ENCODE assay signal across 22 cellular contexts in the genomic region with DNA sequence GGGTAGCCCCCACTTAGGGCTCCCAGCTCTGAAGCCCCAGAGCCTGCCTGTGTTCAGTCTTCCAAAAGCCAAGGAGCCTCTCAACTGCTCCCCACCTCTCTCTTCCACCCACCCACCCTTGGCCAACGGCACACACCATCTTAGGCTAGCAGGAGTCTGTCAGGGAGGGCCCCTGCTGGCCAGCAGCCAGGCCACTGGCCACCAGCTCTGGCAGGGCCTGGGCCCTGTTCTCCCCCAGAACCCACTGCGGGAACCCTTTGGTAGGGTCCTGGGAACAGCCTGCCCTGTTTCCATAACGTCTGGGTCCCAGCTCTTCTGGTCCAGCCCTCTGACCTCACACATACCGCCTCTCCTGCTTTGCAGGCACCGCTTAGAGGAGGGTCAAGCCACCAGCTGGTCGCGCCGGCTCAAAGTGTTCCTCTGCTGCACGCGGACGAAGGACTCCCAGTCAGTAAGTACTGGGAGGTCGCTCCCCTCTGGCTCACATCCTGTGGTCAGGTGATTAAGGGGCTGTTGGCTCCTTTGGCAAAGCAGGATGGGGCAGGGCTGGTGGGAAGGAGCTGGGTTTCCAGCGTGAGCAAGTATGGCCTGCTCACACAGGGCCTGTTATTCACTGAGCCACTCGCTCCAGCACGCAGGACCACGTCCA. TPM values are rescaled to one million over a fixed set of nuclear protein-coding genes. Genes with fewer than 3 reads are reported as not detected.
DNase-seq lines count a peak whose midpoint lies in the region; ATAC-seq and TF ChIP-seq lines count a peak whose summit lies in the region.
"Had no signal": no experiment of that assay in that cellular context is flagged by ENCODE, and none has a peak within 500 bp of the region (broad histone marks: within the 10 kb centered on the region; RNA-seq: fewer than 3 reads in every experiment).

No MANE protein-coding gene starts in this region.

- H3K9me3 Mint-ChIP-seq in MCF 10A (ENCODE audit: unreplicated experiment) (no peaks in the 10 kb centered on the region), brain (no peaks in the 10 kb centered on the region), Caco-2 (ENCODE audit: unreplicated experiment) (no peaks in the 10 kb centered on the region)
- H3K9me3 Mint-ChIP-seq: activated CD4-positive, alpha-beta T cell treated with anti-CD3 and anti-CD28 coated beads, Interleukin-2, amount 10 ng/mL, durations not matched to agents 7 days and 5 days; activated naive CD4-positive, alpha-beta T cell treated with anti-CD3 and anti-CD28 coated beads, Interleukin-2, amount 50 U/mL, for 24 hours had no signal

- H3K36me3 ChIP-seq in mammary epithelial cell (ENCODE audit: insufficient read depth, low read length) (no peaks in the 10 kb centered on the region), upper lobe of left lung (peaks cover 0 to 10% (median 0%) of the 10 kb centered on the region in 4 donors), Caco-2 (ENCODE audit: control insufficient read depth, insufficient read depth, low read length) (peaks cover 1% of the 10 kb centered on the region)
- H3K36me3 ChIP-seq: BLaER1 had no signal

- H3K27ac ChIP-seq in mammary epithelial cell (ENCODE audit: insufficient read depth, low read depth, low read length) = no peak overlapping the region
- peak overlapping the region in 3 of 4 donors; percentile 43 to 57 (median 57) for H3K27ac ChIP-seq in upper lobe of left lung
- H3K27ac ChIP-seq: BLaER1, HL-60, PC-9, SK-N-MC, spleen had no signal

- intact Hi-C loops in mammary epithelial cell (cut with micrococcal nuclease) = no loop called here
- intact Hi-C loops in MCF 10A (cut with micrococcal nuclease) = no loop called here
- intact Hi-C loops in Caco-2 (cut with micrococcal nuclease; ENCODE audit: unreplicated experiment) = no loop called here

- H3K27me3 ChIP-seq in mammary epithelial cell (ENCODE audit: insufficient read depth, low read length) = no peaks in the 10 kb centered on the region
- H3K27me3 ChIP-seq in upper lobe of left lung = no peaks in the 10 kb centered on the region
- no peaks in the 10 kb centered on the region for H3K27me3 ChIP-seq in Caco-2 (replicated peaks; ENCODE audit: control insufficient read depth, insufficient read depth, low read length)
- H3K27me3 ChIP-seq: BLaER1, spleen had no signal

- in situ Hi-C loops in mammary epithelial cell (cut with MboI; ENCODE audit: low sequenced_read_pairs in 2 of 2) = loop anchor here in 1 of 2 donors (25.0 kb wide), 1 partner anchor 263 kb away; no protein-coding TSS in a partner anchor

- TF ChIP-seq POLR2A in upper lobe of left lung (IDR thresholded peaks at IDR 0.05) = no peak

- dilution Hi-C loops in mammary epithelial cell (cut with HindIII; ENCODE audit: low sequenced_read_pairs) = no loop called here

- H3K36me3 Mint-ChIP-seq in MCF 10A (ENCODE audit: insufficient read depth, unreplicated experiment) (no peaks in the 10 kb centered on the region), brain (peaks cover 6% of the 10 kb centered on the region), Caco-2 (ENCODE audit: insufficient read depth, unreplicated experiment) (peaks cover 9% of the 10 kb centered on the region)
- H3K36me3 Mint-ChIP-seq: activated naive CD4-positive, alpha-beta T cell treated with anti-CD3 and anti-CD28 coated beads, Interleukin-2, amount 50 U/mL, for 24 hours had no signal

- BruUV-seq in mammary epithelial cell (replicated peaks; lab: Mats Ljungman, UMichigan) (no TSS peak), MCF 10A (replicated peaks; lab: Mats Ljungman, UMichigan) (no TSS peak), Caco-2 (replicated peaks; lab: Mats Ljungman, UMichigan) (no TSS peak)

- H3K27ac Mint-ChIP-seq in MCF 10A (ENCODE audit: low read depth, unreplicated experiment) (no peak overlapping the region), brain (peak overlapping the region; percentile 18 to 84 (median 59)), Caco-2 (ENCODE audit: unreplicated experiment) (no peak overlapping the region)
- H3K27ac Mint-ChIP-seq: activated CD4-positive, alpha-beta T cell treated with anti-CD3 and anti-CD28 coated beads, Interleukin-2, amount 10 ng/mL, durations not matched to agents 7 days and 5 days; activated naive CD4-positive, alpha-beta T cell treated with anti-CD3 and anti-CD28 coated beads, Interleukin-2, amount 50 U/mL, for 24 hours had no signal

- POLR2A ChIA-PET in MCF 10A (lab: Yijun Ruan, JAX) (no interaction called here), Caco-2 (lab: Charles Lee) (no interaction called here)

- TF ChIP-seq CTCF in mammary epithelial cell (conservative IDR thresholded peaks at IDR 0.05 in 1 of 2, IDR thresholded peaks at IDR 0.05 in 1 of 2; ENCODE audit: extremely low read depth in 1 of 2, insufficient read depth in 1 of 2, low read depth in 1 of 2, low read length in 2 of 2) = no peak
- no peak for TF ChIP-seq CTCF in MCF 10A (IDR thresholded peaks at IDR 0.05; ENCODE audit: unreplicated experiment)
- no peak for TF ChIP-seq CTCF in brain (conservative IDR thresholded peaks at IDR 0.05)
- no peak for TF ChIP-seq CTCF in upper lobe of left lung (IDR thresholded peaks at IDR 0.05)
- TF ChIP-seq CTCF in Caco-2 (IDR thresholded peaks at IDR 0.05; ENCODE audit: insufficient read depth in 1 of 2, low read depth in 1 of 2, low read length in 1 of 2, severe bottlenecking in 1 of 2, unreplicated experiment in 1 of 2) = no peak

- H3K4me3 Mint-ChIP-seq in MCF 10A (ENCODE audit: unreplicated experiment) (no peak overlapping the region), brain (no peak overlapping the region), Caco-2 (ENCODE audit: unreplicated experiment) (no peak overlapping the region)
- H3K4me3 Mint-ChIP-seq: activated CD4-positive, alpha-beta T cell treated with anti-CD3 and anti-CD28 coated beads, Interleukin-2, amount 10 ng/mL, durations not matched to agents 7 days and 5 days; activated naive CD4-positive, alpha-beta T cell treated with anti-CD3 and anti-CD28 coated beads, Interleukin-2, amount 50 U/mL, for 24 hours had no signal

- H3K4me3 ChIP-seq in mammary epithelial cell (replicated peaks in 1 of 3; ENCODE audit: insufficient read depth in 1 of 3, low read depth in 2 of 3, low read length in 3 of 3) (no peak overlapping the region), upper lobe of left lung (no peak overlapping the region), Caco-2 (ENCODE audit: low read depth, low read length) (no peak overlapping the region)
- H3K4me3 ChIP-seq: BLaER1, PC-9, SK-N-MC, spleen had no signal

- ATAC-seq in upper lobe of left lung (ENCODE audit: low FRiP score in 2 of 2) (no peak), GM19452 (IDR thresholded peaks at IDR 0.05; ENCODE audit: unreplicated experiment) (no peak), HG02884 (IDR thresholded peaks at IDR 0.05; ENCODE audit: unreplicated experiment) (no peak)

- H3K9ac ChIP-seq in mammary epithelial cell (ENCODE audit: insufficient read depth, low read length) = no peak overlapping the region
- H3K9ac ChIP-seq: BLaER1 had no signal

- no peak overlapping the region for H2AFZ ChIP-seq in mammary epithelial cell (ENCODE audit: low read depth, low read length)
- H2AFZ ChIP-seq: PC-9 had no signal

- CTCF ChIA-PET in mammary epithelial cell (lab: Charles Lee; ENCODE audit: low non-redundant PET) (no interaction called here), MCF 10A (lab: Yijun Ruan, JAX) (interaction anchor here (0.9 to 1.7 kb wide), 4 partner anchors 21 to 96 kb away, joined by 3 to 5 read pairs (median 4); no protein-coding TSS in a partner anchor), Caco-2 (lab: Charles Lee) (interaction anchor here (0.6 to 1.5 kb wide), 2 partner anchors 47 to 59 kb away, joined by 3 read pairs; no protein-coding TSS in a partner anchor)

- H3K4me1 Mint-ChIP-seq in MCF 10A (ENCODE audit: insufficient read depth, unreplicated experiment) (peaks cover 21% of the 10 kb centered on the region), brain (peaks cover 5% of the 10 kb centered on the region), Caco-2 (ENCODE audit: low read depth, unreplicated experiment) (no peaks in the 10 kb centered on the region)
- H3K4me1 Mint-ChIP-seq: activated CD4-positive, alpha-beta T cell treated with anti-CD3 and anti-CD28 coated beads, Interleukin-2, amount 10 ng/mL, durations not matched to agents 7 days and 5 days; activated naive CD4-positive, alpha-beta T cell treated with anti-CD3 and anti-CD28 coated beads, Interleukin-2, amount 50 U/mL, for 24 hours had no signal

- no peaks in the 10 kb centered on the region for H3K79me2 ChIP-seq in mammary epithelial cell (ENCODE audit: insufficient read depth, low read length)

- H3K4me1 ChIP-seq in mammary epithelial cell (ENCODE audit: insufficient read depth, low read length) (peaks cover 38% of the 10 kb centered on the region), upper lobe of left lung (no peaks in the 10 kb centered on the region), Caco-2 (no peaks in the 10 kb centered on the region)
- H3K4me1 ChIP-seq: spleen had no signal

- WGBS in mammary epithelial cell (ENCODE audit: low coverage, missing lambda C conversion rate) = 82% methylated on average over 13 of the region's 16 CpGs
- 73 to 88% methylated on average over 14 to 16 of the region's 16 CpGs for WGBS in upper lobe of left lung, 2 donors

- H3K9me3 ChIP-seq in mammary epithelial cell (replicated peaks; ENCODE audit: insufficient read depth, low read length) (no peaks in the 10 kb centered on the region), upper lobe of left lung (no peaks in the 10 kb centered on the region), Caco-2 (no peaks in the 10 kb centered on the region)
- H3K9me3 ChIP-seq: BLaER1, spleen had no signal

- H3K4me2 ChIP-seq in mammary epithelial cell (ENCODE audit: insufficient read depth, low read depth, low read length) = no peak overlapping the region
- H3K4me2 ChIP-seq: BLaER1, PC-9 had no signal

- no peaks in the 10 kb centered on the region for H4K20me1 ChIP-seq in mammary epithelial cell (ENCODE audit: insufficient read depth, low read length)
- H4K20me1 ChIP-seq: BLaER1 had no signal

- no peaks in the 10 kb centered on the region for H3K27me3 Mint-ChIP-seq in MCF 10A (ENCODE audit: insufficient read depth, unreplicated experiment)
- H3K27me3 Mint-ChIP-seq in brain = no peaks in the 10 kb centered on the region
- H3K27me3 Mint-ChIP-seq in Caco-2 (ENCODE audit: insufficient read depth, unreplicated experiment) = no peaks in the 10 kb centered on the region
- H3K27me3 Mint-ChIP-seq: activated CD4-positive, alpha-beta T cell treated with anti-CD3 and anti-CD28 coated beads, Interleukin-2, amount 10 ng/mL, durations not matched to agents 7 days and 5 days; activated naive CD4-positive, alpha-beta T cell treated with anti-CD3 and anti-CD28 coated beads, Interleukin-2, amount 50 U/mL, for 24 hours had no signal

- peak in 1 of 4 donors; percentile 49 for TF ChIP-seq EP300 in upper lobe of left lung (IDR thresholded peaks at IDR 0.05)

- DNase-seq in mammary epithelial cell (peak; percentile 29), MCF 10A (ENCODE audit: unreplicated experiment) (no peak), glomerular visceral epithelial cell (ENCODE audit: extremely low spot score) (peak; percentile 90), upper lobe of left lung (peak in 1 of 2 donors; percentile 46), Caco-2 (no peak)
- DNase-seq: 8988T; activated CD4-positive, alpha-beta T cell treated with anti-CD3 and anti-CD28 coated beads, Interleukin-2, amount 10 ng/mL, durations not matched to agents 7 days and 5 days; activated T-cell treated with anti-CD3 and anti-CD28 coated beads, Interleukin-2, amount 50 U/mL, for 1 hour; DMS 273 treated with DMSO at 0.1 percent for 48 hours; GOT3; KBM-7; NCI-H1092 treated with DMSO at 0.1 percent for 48 hours; PC-9; posterior cingulate gyrus; spleen had no signal

RNA-seq across cellular contexts. Expression of gene MYRF, which starts 26.7 kb away (rescaled TPM):
- total RNA-seq in mammary epithelial cell = under 1 TPM; under 0.01 to 0.26 TPM
- 0.16 TPM for polyA plus RNA-seq in mammary epithelial cell
- not detected for polyA minus RNA-seq in mammary epithelial cell
- total RNA-seq in MCF 10A (2022) = 0.16 TPM in 1 of 2 replicates, not detected in the other
- 70.8 TPM for polyA plus RNA-seq in brain (ENCODE audit: insufficient read depth, low read depth, low replicate concordance)
- 100 to 1,000 TPM in 1 of 6 donors, 10 to 100 TPM in 5; 32.5 to 147 (median 50.7) TPM for total RNA-seq in upper lobe of left lung
- 165 and 169 TPM in 2 replicates for total RNA-seq in Caco-2 (2022)

RNA-seq across cellular contexts. Expression of gene DAGLA, which starts 45.6 kb away (rescaled TPM):
- total RNA-seq in mammary epithelial cell (under 1 TPM; 0.33 to 0.67 TPM), MCF 10A (2022) (1.0 and 1.5 TPM in 2 replicates), upper lobe of left lung (10 to 100 TPM in 1 of 6 donors, 1 to 10 TPM in 5; 3.0 to 11.0 (median 8.0) TPM), Caco-2 (2022) (9.4 and 9.5 TPM in 2 replicates)
- polyA plus RNA-seq in mammary epithelial cell (0.08 TPM), brain (ENCODE audit: insufficient read depth, low read depth, low replicate concordance) (13.4 TPM)
- not detected for polyA minus RNA-seq in mammary epithelial cell

Comparison
In these comparisons a context has a peak if more than half of its experiments do, and no peak if none do; other contexts are left out.
1. DNase-seq: peak in mammary epithelial cell (single experiment) and glomerular visceral epithelial cell (single experiment); none in MCF 10A (single experiment) and Caco-2 (0 of 2).
2. H3K27ac Mint-ChIP-seq: peak in brain (5 of 5); none in MCF 10A (single experiment) and Caco-2 (single experiment).
3. RNA of gene MYRF, which starts 26.7 kb away (total RNA-seq): 165 to 169 TPM in Caco-2 and 32.5 to 147 TPM in upper lobe of left lung; under 0.01 to 0.26 TPM in mammary epithelial cell and 0.16 TPM in MCF 10A; every median in the first group is over 10 times any median in the second.